Comparison of ENCODE assay signal across 9 cellular contexts in genomic region chr17:49789278-49789578, GRCh38. TPM values are rescaled to one million over a fixed set of nuclear protein-coding genes. Genes with fewer than 3 reads are reported as not detected.
DNase-seq lines count a peak whose midpoint lies in the region; ATAC-seq, FAIRE-seq and TF ChIP-seq lines count a peak whose summit lies in the region.
"Had no signal": no experiment of that assay in that cellular context is flagged by ENCODE, and none has a peak within 500 bp of the region (broad histone marks: within the 10 kb centered on the region; RNA-seq: fewer than 3 reads in every experiment).

No MANE protein-coding gene starts in this region.

- H3K9me1 ChIP-seq in keratinocyte (ENCODE audit: control insufficient read depth, extremely low read depth, insufficient read depth, low read length) = peaks cover 2% of the 10 kb centered on the region

- H3K4me1 ChIP-seq in SK-N-SH (ENCODE audit: control insufficient read depth in 1 of 2, insufficient read depth in 2 of 2, low read depth in 1 of 2, low read length in 1 of 2) (peaks cover 13 to 16% of the 10 kb centered on the region in 2 experiments), keratinocyte (ENCODE audit: control insufficient read depth, extremely low read depth, insufficient read depth, low read length) (peaks cover 19% of the 10 kb centered on the region), stomach (peaks cover 13 to 70% (median 44%) of the 10 kb centered on the region in 4 donors)

- H3K9ac ChIP-seq in SK-N-SH (peak overlapping the region; percentile 47), keratinocyte (ENCODE audit: control insufficient read depth, extremely low read depth, insufficient read depth, low read length) (peak overlapping the region; percentile 59)

- H3K36me3 Mint-ChIP-seq in activated naive CD4-positive, alpha-beta T cell treated with anti-CD3 and anti-CD28 coated beads, Interleukin-2, amount 50 U/mL, for 72 hours = peaks cover 21 to 46% of the 10 kb centered on the region in 2 donors

- CTCF ChIA-PET in SK-N-SH (lab: Yijun Ruan, JAX) = interaction anchor here (1.0 to 2.0 kb wide), 4 partner anchors 56 to 236 kb away, joined by 3 to 8 read pairs (median 4); no protein-coding TSS in a partner anchor

- H2AFZ ChIP-seq in SK-N-SH (ENCODE audit: low read depth) (no peak overlapping the region), keratinocyte (ENCODE audit: control insufficient read depth, low read length) (no peak overlapping the region)

- WGBS in SK-N-SH (ENCODE audit: low lambda C conversion rate) = 5% methylated on average over 6 of the region's 15 CpGs
- WGBS in stomach, 5 donors = 2 to 8% (median 3%) methylated on average over 9 to 15 of the region's 15 CpGs

- H4K20me1 ChIP-seq in SK-N-SH (ENCODE audit: insufficient read depth) (peaks cover 50% of the 10 kb centered on the region), keratinocyte (ENCODE audit: control insufficient read depth, extremely low read depth, insufficient read depth, low read length) (peaks cover 15% of the 10 kb centered on the region)

- dilution Hi-C loops in keratinocyte (cut with MboI; ENCODE audit: extremely low pct_ligation_motif_present, low sequenced_read_pairs) = no loop called here

- intact Hi-C loops in stomach (cut with DNase I; ENCODE audit: low total_unique reads) = no loop called here

- no peaks in the 10 kb centered on the region for H3F3A ChIP-seq in SK-N-SH (replicated peaks; ENCODE audit: insufficient read depth)

- H3K4me2 ChIP-seq in SK-N-SH (peak overlapping the region; percentile 89), keratinocyte (ENCODE audit: control insufficient read depth, extremely low read depth, insufficient read depth, low read depth, low read length) (peak overlapping the region; percentile 94)

- H3K27ac Mint-ChIP-seq in activated naive CD4-positive, alpha-beta T cell treated with anti-CD3 and anti-CD28 coated beads, Interleukin-2, amount 50 U/mL, for 72 hours = peak overlapping the region; percentile 97 to 99

- POLR2A ChIA-PET in SK-N-SH (lab: Yijun Ruan, JAX) = interaction anchor here (1.0 to 2.5 kb wide), 4 partner anchors 14 to 81 kb away, joined by 3 to 15 read pairs (median 10); partner anchors contain the start of genes FAM117A and SLC35B1

- H3K9me3 ChIP-seq in SK-N-SH = no peaks in the 10 kb centered on the region
- H3K9me3 ChIP-seq in keratinocyte (ENCODE audit: control insufficient read depth, low read depth, low read length) = no peaks in the 10 kb centered on the region
- H3K9me3 ChIP-seq in stomach = no peaks in the 10 kb centered on the region

- H3K36me3 ChIP-seq in SK-N-SH (replicated peaks in 1 of 2; ENCODE audit: control insufficient read depth in 1 of 2, insufficient read depth in 2 of 2, low read length in 1 of 2) = peaks cover 24 to 40% of the 10 kb centered on the region in 2 experiments
- H3K36me3 ChIP-seq in keratinocyte (ENCODE audit: control insufficient read depth in 2 of 2, extremely low read depth in 1 of 2, insufficient read depth in 2 of 2, low read length in 2 of 2) = peaks cover 7 to 17% of the 10 kb centered on the region in 2 experiments
- H3K36me3 ChIP-seq in stomach = peaks cover 13 to 34% (median 31%) of the 10 kb centered on the region in 4 donors

- H3K9me3 Mint-ChIP-seq in activated naive CD4-positive, alpha-beta T cell treated with anti-CD3 and anti-CD28 coated beads, Interleukin-2, amount 50 U/mL, for 72 hours = no peaks in the 10 kb centered on the region

- ATAC-seq in SK-N-SH treated with all-trans-retinoic acid at 6 μM for 48 hours (no peak), HG02885 (IDR thresholded peaks at IDR 0.05; ENCODE audit: poor library complexity, unreplicated experiment) (no peak)
- no peak for ATAC-seq in activated naive CD4-positive, alpha-beta T cell treated with anti-CD3 and anti-CD28 coated beads, Interleukin-2, amount 50 U/mL, for 72 hours

- no peak overlapping the region for H3K27ac ChIP-seq in SK-N-SH (ENCODE audit: low read depth in 2 of 2, low read length in 1 of 2)
- peak overlapping the region; percentile 33 for H3K27ac ChIP-seq in keratinocyte (ENCODE audit: control insufficient read depth, insufficient read depth, low read length)
- peak overlapping the region in 3 of 5 donors; percentile 98 to 100 (median 100) for H3K27ac ChIP-seq in stomach

- H3K4me3 ChIP-seq in SK-N-SH (ENCODE audit: low read depth in 2 of 2, low read length in 1 of 2) = peak overlapping the region; percentile 65 to 92
- peak overlapping the region; percentile 47 to 76 (median 73) for H3K4me3 ChIP-seq in keratinocyte (ENCODE audit: control insufficient read depth in 2 of 3, extremely low read depth in 1 of 3, insufficient read depth in 2 of 3, low read depth in 1 of 3, low read length in 3 of 3)
- peak overlapping the region; percentile 69 to 98 (median 90) for H3K4me3 ChIP-seq in stomach

- TF ChIP-seq POLR2A in stomach (IDR thresholded peaks at IDR 0.05) = no peak

- TF ChIP-seq RAD21 in SK-N-SH (IDR thresholded peaks at IDR 0.05; ENCODE audit: low read length) = no peak

- TF ChIP-seq EP300 in SK-N-SH (IDR thresholded peaks at IDR 0.05; ENCODE audit: borderline replicate concordance in 1 of 2, low read depth in 1 of 2, low read length in 1 of 2) (no peak), stomach (IDR thresholded peaks at IDR 0.05) (no peak)

- H3K79me2 ChIP-seq in SK-N-SH (ENCODE audit: insufficient read depth) (peaks cover 55% of the 10 kb centered on the region), keratinocyte (ENCODE audit: control insufficient read depth, insufficient read depth, low read length) (peaks cover 44% of the 10 kb centered on the region)

- no peaks in the 10 kb centered on the region for H3K9me2 ChIP-seq in SK-N-SH

- DNase-seq in SK-N-SH = no peak
- DNase-seq in activated naive CD4-positive, alpha-beta T cell treated with anti-CD3 and anti-CD28 coated beads, Interleukin-2, amount 50 U/mL, for 72 hours (ENCODE audit: low spot score in 2 of 2) = no peak
- no peak for DNase-seq in keratinocyte (ENCODE audit: low read depth, low spot score)
- DNase-seq in stomach = no peak
- DNase-seq in epidermal melanocyte (ENCODE audit: insufficient read length, low spot score) = no peak
- no peak for DNase-seq in COLO668 (lab: John Stamatoyannopoulos, UW; ENCODE audit: unreplicated experiment)

- H3K27me3 ChIP-seq in SK-N-SH (ENCODE audit: insufficient read depth) (no peaks in the 10 kb centered on the region), keratinocyte (ENCODE audit: control insufficient read depth, extremely low read depth, insufficient read depth, low read length) (no peaks in the 10 kb centered on the region), stomach (no peaks in the 10 kb centered on the region)

- TF ChIP-seq CTCF in SK-N-SH (IDR thresholded peaks at IDR 0.05) (no peak), keratinocyte (optimal IDR thresholded peaks at IDR 0.05 in 1 of 3, IDR thresholded peaks at IDR 0.05 in 1 of 3, conservative IDR thresholded peaks at IDR 0.05 in 1 of 3; ENCODE audit: extremely low read depth in 1 of 3, insufficient read depth in 2 of 3, low read length in 3 of 3) (no peak), stomach (IDR thresholded peaks at IDR 0.05) (no peak)

- FAIRE-seq in keratinocyte (lab: Jason Lieb, UNC) = no peak

TF ChIP-seq in SK-N-SH treated with all-trans-retinoic acid at 6 μM for 48 hours, 23 proteins besides CTCF, POLR2A, EP300 and RAD21 (continues in another document):
- TF ChIP-seq ZNF8 (CRISPR knock-in tag; IDR thresholded peaks at IDR 0.05) = no peak
- no peak for TF ChIP-seq OSR1 (CRISPR knock-in tag; IDR thresholded peaks at IDR 0.05)

RNA-seq across cellular contexts. Expression of gene KAT7, which starts 0.7 kb away (rescaled TPM):
- polyA plus RNA-seq in SK-N-SH (2012; rRNA removed) (18.5 and 20.2 TPM in 2 replicates), keratinocyte (8.0 to 22.8 TPM (median 19.7 TPM) in 3 replicates), stomach (10 to 100 TPM in 1 of 3 donors, 1 to 10 TPM in 2; 5.0 to 12.7 (median 9.0) TPM)
- 16.2 and 16.6 TPM in 2 replicates for polyA plus RNA-seq in SK-N-SH (2012; cell fraction: cytosol; rRNA removed)
- 29.1 and 32.5 TPM in 2 replicates for polyA plus RNA-seq in SK-N-SH (2012; cell fraction: nucleus; rRNA removed)
- total RNA-seq in activated naive CD4-positive, alpha-beta T cell treated with anti-CD3 and anti-CD28 coated beads, Interleukin-2, amount 50 U/mL, for 72 hours = 100 to 1,000 TPM in 1 of 2 donors, 10 to 100 TPM in 1; 75.4 to 119 TPM
- polyA plus RNA-seq in keratinocyte (2011; ENCODE audit: low read depth) = 13.6 TPM
- 12.8 and 16.6 TPM in 2 replicates for polyA plus RNA-seq in keratinocyte (2011; cell fraction: cytosol; rRNA removed)
- polyA plus RNA-seq in keratinocyte (2011; cell fraction: nucleus; rRNA removed) = 22.5 and 24.3 TPM in 2 replicates
- 11.0 and 16.1 TPM in 2 replicates for polyA plus RNA-seq in keratinocyte (2012; ENCODE audit: low replicate concordance)
- 18.9 to 36.9 TPM (median 26.3 TPM) in 3 replicates for polyA minus RNA-seq in keratinocyte
- 14.0 TPM for polyA minus RNA-seq in keratinocyte (2011; cell fraction: cytosol; rRNA and poly(A)+ RNA removed)
- polyA minus RNA-seq in keratinocyte (2011; cell fraction: nucleus; rRNA and poly(A)+ RNA removed) = 15.1 and 31.8 TPM in 2 replicates
- 10 to 100 TPM in 4 of 5 donors, 1 to 10 TPM in 1; 9.3 to 92.4 (median 31.2) TPM for total RNA-seq in stomach

RNA-seq across cellular contexts. Expression of gene FAM117A, which starts 25.3 kb away (rescaled TPM):
- polyA plus RNA-seq in SK-N-SH (2012; rRNA removed) = 7.8 and 9.0 TPM in 2 replicates
- polyA plus RNA-seq in SK-N-SH (2012; cell fraction: cytosol; rRNA removed) = 4.6 and 6.4 TPM in 2 replicates
- polyA plus RNA-seq in SK-N-SH (2012; cell fraction: nucleus; rRNA removed) = 10.5 and 13.1 TPM in 2 replicates
- 10 to 100 TPM; 13.3 to 25.0 TPM for total RNA-seq in activated naive CD4-positive, alpha-beta T cell treated with anti-CD3 and anti-CD28 coated beads, Interleukin-2, amount 50 U/mL, for 72 hours
- polyA plus RNA-seq in keratinocyte = 4.7 to 5.3 TPM (median 5.3 TPM) in 3 replicates
- 1.1 TPM for polyA plus RNA-seq in keratinocyte (2011; ENCODE audit: low read depth)
- 5.1 and 6.4 TPM in 2 replicates for polyA plus RNA-seq in keratinocyte (2011; cell fraction: cytosol; rRNA removed)
- 4.0 and 5.2 TPM in 2 replicates for polyA plus RNA-seq in keratinocyte (2011; cell fraction: nucleus; rRNA removed)
- 3.3 and 4.9 TPM in 2 replicates for polyA plus RNA-seq in keratinocyte (2012; ENCODE audit: low replicate concordance)
- polyA minus RNA-seq in keratinocyte = 3.2 to 11.7 TPM (median 4.5 TPM) in 3 replicates
- polyA minus RNA-seq in keratinocyte (2011; cell fraction: cytosol; rRNA and poly(A)+ RNA removed) = 11.3 TPM
- 1.8 and 3.5 TPM in 2 replicates for polyA minus RNA-seq in keratinocyte (2011; cell fraction: nucleus; rRNA and poly(A)+ RNA removed)
- 10 to 100 TPM in 2 of 5 donors, 1 to 10 TPM in 2, under 1 TPM in 1; 0.58 to 39.7 (median 6.7) TPM for total RNA-seq in stomach
- 1 to 10 TPM; 5.3 to 7.0 (median 5.6) TPM for polyA plus RNA-seq in stomach

RNA-seq across cellular contexts. Expression of gene TAC4, which starts 58.6 kb away (rescaled TPM):
- not detected in 2 replicates for polyA plus RNA-seq in SK-N-SH (2012; rRNA removed)
- polyA plus RNA-seq in SK-N-SH (2012; cell fraction: cytosol; rRNA removed) = not detected in 2 replicates
- polyA plus RNA-seq in SK-N-SH (2012; cell fraction: nucleus; rRNA removed) = not detected in 2 replicates
- total RNA-seq in activated naive CD4-positive, alpha-beta T cell treated with anti-CD3 and anti-CD28 coated beads, Interleukin-2, amount 50 U/mL, for 72 hours = not detected
- polyA plus RNA-seq in keratinocyte = not detected in 3 replicates
- not detected for polyA plus RNA-seq in keratinocyte (2011; ENCODE audit: low read depth)
- polyA plus RNA-seq in keratinocyte (2011; cell fraction: cytosol; rRNA removed) = not detected in 2 replicates
- not detected in 2 replicates for polyA plus RNA-seq in keratinocyte (2011; cell fraction: nucleus; rRNA removed)
- polyA plus RNA-seq in keratinocyte (2012; ENCODE audit: low replicate concordance) = not detected in 2 replicates
- not detected in 3 replicates for polyA minus RNA-seq in keratinocyte
- polyA minus RNA-seq in keratinocyte (2011; cell fraction: cytosol; rRNA and poly(A)+ RNA removed) = not detected
- not detected in 2 replicates for polyA minus RNA-seq in keratinocyte (2011; cell fraction: nucleus; rRNA and poly(A)+ RNA removed)
- total RNA-seq in stomach = not detected
- not detected for polyA plus RNA-seq in stomach
- total RNA-seq: activated CD8-positive, alpha-beta memory T cell treated with anti-CD3 and anti-CD28 coated beads for 36 hours had no signal

Comparison
In these comparisons a context has a peak if more than half of its experiments do, and no peak if none do; other contexts are left out.
1. H3K27ac ChIP-seq: peak in keratinocyte (single experiment) and stomach (3 of 5); none in SK-N-SH (0 of 2).
2. Peak in every context shown above with its lines, with median percentiles within 50 percentile points of each other: H3K4me3 ChIP-seq.